In the genomic region with DNA sequence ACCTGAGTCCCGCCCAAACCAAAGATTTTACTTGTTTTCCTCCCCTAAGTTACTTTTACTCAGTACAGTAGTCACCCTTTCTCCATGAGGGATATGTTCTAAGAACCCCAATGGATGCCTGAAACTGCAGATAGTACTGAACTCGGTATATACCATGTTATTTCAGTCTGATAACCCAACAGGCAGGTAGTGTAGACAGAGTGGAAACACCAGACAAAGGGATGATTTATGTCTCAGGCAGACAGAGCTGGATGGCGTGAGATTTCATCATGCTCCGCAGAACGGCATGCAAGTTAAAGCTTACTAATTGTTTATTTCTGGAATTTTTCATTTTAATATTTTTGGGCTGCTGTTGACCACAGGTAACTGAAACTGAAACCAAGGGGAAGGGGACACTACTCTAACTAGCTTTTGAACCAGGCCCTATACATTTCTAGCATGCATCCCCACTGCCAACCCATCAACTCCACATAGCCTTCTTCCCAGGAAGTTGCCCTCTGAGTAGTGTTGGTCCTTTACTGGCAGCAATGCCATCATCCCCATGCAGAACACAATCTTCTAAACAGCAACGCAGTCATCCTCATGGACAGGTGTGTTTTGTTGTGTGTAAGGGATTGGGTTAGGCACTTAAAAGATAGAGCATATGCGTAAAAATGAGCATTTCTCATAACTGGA, we compare ENCODE assay signal across 1 cellular context.
TF ChIP-seq lines count a peak whose summit lies in the region.

No MANE protein-coding gene starts in this region.

TF ChIP-seq in K562, 482 proteins besides CTCF, POLR2A, EP300 and RAD21 (continued from another document and continues in another):
- TF ChIP-seq TCF7 (IDR thresholded peaks at IDR 0.05; ENCODE audit: borderline replicate concordance) (no peak), GTF2E2 (tag; IDR thresholded peaks at IDR 0.05) (no peak), ZNF586 (CRISPR knock-in tag; conservative IDR thresholded peaks at IDR 0.05) (no peak), ZNF583 (CRISPR knock-in tag; IDR thresholded peaks at IDR 0.05) (no peak), MTA1 (IDR thresholded peaks at IDR 0.05; ENCODE audit: borderline replicate concordance) (no peak), MED1 (CRISPR knock-in tag; IDR thresholded peaks at IDR 0.05; ENCODE audit: borderline replicate concordance) (no peak), ZNF23 (CRISPR knock-in tag; IDR thresholded peaks at IDR 0.05) (no peak), NRF1 (conservative IDR thresholded peaks at IDR 0.05 in 1 of 2, IDR thresholded peaks at IDR 0.05 in 1 of 2) (no peak), ZNF311 (CRISPR knock-in tag; IDR thresholded peaks at IDR 0.05) (no peak), CHD2 (IDR thresholded peaks at IDR 0.05; ENCODE audit: low read depth, low read length) (no peak), FOXK2 (conservative IDR thresholded peaks at IDR 0.05 in 1 of 2, IDR thresholded peaks at IDR 0.05 in 1 of 2; ENCODE audit: low read depth in 2 of 2) (no peak), TAF7 (tag; IDR thresholded peaks at IDR 0.05) (no peak), ATF7 (IDR thresholded peaks at IDR 0.05) (peak; percentile 47; the same call in 1 of the 2 replicates), SOX6 (IDR thresholded peaks at IDR 0.05) (peak; percentile 75), CC2D1A (IDR thresholded peaks at IDR 0.05) (no peak), SIX5 (IDR thresholded peaks at IDR 0.05; ENCODE audit: borderline replicate concordance in 1 of 2, insufficient read depth in 1 of 2, low read depth in 1 of 2, low read length in 2 of 2) (no peak), RFX5 (IDR thresholded peaks at IDR 0.05; ENCODE audit: low read depth, low read length) (no peak), FUS (optimal IDR thresholded peaks at IDR 0.05; ENCODE audit: low read depth, low read length) (no peak), BHLHE40 (IDR thresholded peaks at IDR 0.05; ENCODE audit: low read length) (no peak), ZNF408 (CRISPR knock-in tag; IDR thresholded peaks at IDR 0.05; ENCODE audit: low read depth) (no peak), LARP7 (IDR thresholded peaks at IDR 0.05) (no peak), DIDO1 (tag; IDR thresholded peaks at IDR 0.05; ENCODE audit: low read depth) (no peak), TCF7L2 (IDR thresholded peaks at IDR 0.05; ENCODE audit: low read depth, low read length) (no peak), PHTF2 (CRISPR knock-in tag; IDR thresholded peaks at IDR 0.05) (no peak)
- TF ChIP-seq, protein P1, sequence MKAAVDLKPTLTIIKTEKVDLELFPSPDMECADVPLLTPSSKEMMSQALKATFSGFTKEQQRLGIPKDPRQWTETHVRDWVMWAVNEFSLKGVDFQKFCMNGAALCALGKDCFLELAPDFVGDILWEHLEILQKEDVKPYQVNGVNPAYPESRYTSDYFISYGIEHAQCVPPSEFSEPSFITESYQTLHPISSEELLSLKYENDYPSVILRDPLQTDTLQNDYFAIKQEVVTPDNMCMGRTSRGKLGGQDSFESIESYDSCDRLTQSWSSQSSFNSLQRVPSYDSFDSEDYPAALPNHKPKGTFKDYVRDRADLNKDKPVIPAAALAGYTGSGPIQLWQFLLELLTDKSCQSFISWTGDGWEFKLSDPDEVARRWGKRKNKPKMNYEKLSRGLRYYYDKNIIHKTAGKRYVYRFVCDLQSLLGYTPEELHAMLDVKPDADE (conservative IDR thresholded peaks at IDR 0.05; ENCODE audit: control insufficient read depth, low read depth, low read length), result no peak
- TF ChIP-seq, protein P2, sequence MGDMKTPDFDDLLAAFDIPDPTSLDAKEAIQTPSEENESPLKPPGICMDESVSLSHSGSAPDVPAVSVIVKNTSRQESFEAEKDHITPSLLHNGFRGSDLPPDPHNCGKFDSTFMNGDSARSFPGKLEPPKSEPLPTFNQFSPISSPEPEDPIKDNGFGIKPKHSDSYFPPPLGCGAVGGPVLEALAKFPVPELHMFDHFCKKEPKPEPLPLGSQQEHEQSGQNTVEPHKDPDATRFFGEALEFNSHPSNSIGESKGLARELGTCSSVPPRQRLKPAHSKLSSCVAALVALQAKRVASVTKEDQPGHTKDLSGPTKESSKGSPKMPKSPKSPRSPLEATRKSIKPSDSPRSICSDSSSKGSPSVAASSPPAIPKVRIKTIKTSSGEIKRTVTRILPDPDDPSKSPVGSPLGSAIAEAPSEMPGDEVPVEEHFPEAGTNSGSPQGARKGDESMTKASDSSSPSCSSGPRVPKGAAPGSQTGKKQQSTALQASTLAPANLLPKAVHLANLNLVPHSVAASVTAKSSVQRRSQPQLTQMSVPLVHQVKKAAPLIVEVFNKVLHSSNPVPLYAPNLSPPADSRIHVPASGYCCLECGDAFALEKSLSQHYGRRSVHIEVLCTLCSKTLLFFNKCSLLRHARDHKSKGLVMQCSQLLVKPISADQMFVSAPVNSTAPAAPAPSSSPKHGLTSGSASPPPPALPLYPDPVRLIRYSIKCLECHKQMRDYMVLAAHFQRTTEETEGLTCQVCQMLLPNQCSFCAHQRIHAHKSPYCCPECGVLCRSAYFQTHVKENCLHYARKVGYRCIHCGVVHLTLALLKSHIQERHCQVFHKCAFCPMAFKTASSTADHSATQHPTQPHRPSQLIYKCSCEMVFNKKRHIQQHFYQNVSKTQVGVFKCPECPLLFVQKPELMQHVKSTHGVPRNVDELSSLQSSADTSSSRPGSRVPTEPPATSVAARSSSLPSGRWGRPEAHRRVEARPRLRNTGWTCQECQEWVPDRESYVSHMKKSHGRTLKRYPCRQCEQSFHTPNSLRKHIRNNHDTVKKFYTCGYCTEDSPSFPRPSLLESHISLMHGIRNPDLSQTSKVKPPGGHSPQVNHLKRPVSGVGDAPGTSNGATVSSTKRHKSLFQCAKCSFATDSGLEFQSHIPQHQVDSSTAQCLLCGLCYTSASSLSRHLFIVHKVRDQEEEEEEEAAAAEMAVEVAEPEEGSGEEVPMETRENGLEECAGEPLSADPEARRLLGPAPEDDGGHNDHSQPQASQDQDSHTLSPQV (IDR thresholded peaks at IDR 0.05), result peak; percentile 17; the same call in 1 of the 2 replicates
- TF ChIP-seq, protein P3, sequence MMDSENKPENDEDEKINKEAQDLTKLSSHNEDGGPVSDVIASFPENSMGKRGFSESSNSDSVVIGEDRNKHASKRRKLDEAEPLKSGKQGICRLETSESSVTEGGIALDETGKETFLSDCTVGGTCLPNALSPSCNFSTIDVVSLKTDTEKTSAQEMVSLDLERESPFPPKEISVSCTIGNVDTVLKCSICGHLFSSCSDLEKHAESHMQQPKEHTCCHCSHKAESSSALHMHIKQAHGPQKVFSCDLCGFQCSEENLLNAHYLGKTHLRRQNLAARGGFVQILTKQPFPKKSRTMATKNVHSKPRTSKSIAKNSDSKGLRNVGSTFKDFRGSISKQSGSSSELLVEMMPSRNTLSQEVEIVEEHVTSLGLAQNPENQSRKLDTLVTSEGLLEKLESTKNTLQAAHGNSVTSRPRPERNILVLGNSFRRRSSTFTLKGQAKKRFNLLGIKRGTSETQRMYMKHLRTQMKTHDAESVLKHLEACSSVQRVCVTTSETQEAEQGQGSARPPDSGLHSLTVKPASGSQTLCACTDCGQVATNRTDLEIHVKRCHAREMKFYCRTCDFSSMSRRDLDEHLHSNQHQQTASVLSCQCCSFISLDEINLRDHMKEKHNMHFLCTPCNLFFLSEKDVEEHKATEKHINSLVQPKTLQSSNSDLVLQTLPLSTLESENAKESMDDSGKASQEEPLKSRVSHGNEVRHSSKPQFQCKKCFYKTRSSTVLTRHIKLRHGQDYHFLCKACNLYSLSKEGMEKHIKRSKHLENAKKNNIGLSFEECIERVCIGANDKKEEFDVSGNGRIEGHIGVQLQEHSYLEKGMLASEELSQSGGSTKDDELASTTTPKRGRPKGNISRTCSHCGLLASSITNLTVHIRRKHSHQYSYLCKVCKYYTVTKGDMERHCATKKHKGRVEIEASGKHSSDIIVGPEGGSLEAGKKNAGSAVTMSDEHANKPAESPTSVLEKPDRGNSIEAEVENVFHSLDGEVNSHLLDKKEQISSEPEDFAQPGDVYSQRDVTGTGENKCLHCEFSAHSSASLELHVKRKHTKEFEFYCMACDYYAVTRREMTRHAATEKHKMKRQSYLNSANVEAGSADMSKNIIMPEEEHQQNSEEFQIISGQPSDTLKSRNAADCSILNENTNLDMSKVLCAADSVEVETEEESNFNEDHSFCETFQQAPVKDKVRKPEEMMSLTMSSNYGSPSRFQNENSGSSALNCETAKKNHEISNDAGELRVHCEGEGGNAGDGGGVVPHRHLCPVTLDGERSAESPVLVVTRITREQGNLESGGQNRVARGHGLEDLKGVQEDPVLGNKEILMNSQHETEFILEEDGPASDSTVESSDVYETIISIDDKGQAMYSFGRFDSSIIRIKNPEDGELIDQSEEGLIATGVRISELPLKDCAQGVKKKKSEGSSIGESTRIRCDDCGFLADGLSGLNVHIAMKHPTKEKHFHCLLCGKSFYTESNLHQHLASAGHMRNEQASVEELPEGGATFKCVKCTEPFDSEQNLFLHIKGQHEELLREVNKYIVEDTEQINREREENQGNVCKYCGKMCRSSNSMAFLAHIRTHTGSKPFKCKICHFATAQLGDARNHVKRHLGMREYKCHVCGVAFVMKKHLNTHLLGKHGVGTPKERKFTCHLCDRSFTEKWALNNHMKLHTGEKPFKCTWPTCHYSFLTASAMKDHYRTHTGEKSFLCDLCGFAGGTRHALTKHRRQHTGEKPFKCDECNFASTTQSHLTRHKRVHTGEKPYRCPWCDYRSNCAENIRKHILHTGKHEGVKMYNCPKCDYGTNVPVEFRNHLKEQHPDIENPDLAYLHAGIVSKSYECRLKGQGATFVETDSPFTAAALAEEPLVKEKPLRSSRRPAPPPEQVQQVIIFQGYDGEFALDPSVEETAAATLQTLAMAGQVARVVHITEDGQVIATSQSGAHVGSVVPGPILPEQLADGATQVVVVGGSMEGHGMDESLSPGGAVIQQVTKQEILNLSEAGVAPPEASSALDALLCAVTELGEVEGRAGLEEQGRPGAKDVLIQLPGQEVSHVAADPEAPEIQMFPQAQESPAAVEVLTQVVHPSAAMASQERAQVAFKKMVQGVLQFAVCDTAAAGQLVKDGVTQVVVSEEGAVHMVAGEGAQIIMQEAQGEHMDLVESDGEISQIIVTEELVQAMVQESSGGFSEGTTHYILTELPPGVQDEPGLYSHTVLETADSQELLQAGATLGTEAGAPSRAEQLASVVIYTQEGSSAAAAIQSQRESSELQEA (IDR thresholded peaks at IDR 0.05; ENCODE audit: low read depth), result no peak
- TF ChIP-seq, protein P4, sequence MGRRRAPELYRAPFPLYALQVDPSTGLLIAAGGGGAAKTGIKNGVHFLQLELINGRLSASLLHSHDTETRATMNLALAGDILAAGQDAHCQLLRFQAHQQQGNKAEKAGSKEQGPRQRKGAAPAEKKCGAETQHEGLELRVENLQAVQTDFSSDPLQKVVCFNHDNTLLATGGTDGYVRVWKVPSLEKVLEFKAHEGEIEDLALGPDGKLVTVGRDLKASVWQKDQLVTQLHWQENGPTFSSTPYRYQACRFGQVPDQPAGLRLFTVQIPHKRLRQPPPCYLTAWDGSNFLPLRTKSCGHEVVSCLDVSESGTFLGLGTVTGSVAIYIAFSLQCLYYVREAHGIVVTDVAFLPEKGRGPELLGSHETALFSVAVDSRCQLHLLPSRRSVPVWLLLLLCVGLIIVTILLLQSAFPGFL (CRISPR knock-in tag; IDR thresholded peaks at IDR 0.05), result no peak
- TF ChIP-seq, protein P5, sequence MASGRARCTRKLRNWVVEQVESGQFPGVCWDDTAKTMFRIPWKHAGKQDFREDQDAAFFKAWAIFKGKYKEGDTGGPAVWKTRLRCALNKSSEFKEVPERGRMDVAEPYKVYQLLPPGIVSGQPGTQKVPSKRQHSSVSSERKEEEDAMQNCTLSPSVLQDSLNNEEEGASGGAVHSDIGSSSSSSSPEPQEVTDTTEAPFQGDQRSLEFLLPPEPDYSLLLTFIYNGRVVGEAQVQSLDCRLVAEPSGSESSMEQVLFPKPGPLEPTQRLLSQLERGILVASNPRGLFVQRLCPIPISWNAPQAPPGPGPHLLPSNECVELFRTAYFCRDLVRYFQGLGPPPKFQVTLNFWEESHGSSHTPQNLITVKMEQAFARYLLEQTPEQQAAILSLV (tag; IDR thresholded peaks at IDR 0.05), result no peak
- TF ChIP-seq, protein P6, sequence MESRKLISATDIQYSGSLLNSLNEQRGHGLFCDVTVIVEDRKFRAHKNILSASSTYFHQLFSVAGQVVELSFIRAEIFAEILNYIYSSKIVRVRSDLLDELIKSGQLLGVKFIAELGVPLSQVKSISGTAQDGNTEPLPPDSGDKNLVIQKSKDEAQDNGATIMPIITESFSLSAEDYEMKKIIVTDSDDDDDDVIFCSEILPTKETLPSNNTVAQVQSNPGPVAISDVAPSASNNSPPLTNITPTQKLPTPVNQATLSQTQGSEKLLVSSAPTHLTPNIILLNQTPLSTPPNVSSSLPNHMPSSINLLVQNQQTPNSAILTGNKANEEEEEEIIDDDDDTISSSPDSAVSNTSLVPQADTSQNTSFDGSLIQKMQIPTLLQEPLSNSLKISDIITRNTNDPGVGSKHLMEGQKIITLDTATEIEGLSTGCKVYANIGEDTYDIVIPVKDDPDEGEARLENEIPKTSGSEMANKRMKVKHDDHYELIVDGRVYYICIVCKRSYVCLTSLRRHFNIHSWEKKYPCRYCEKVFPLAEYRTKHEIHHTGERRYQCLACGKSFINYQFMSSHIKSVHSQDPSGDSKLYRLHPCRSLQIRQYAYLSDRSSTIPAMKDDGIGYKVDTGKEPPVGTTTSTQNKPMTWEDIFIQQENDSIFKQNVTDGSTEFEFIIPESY (CRISPR knock-in tag; IDR thresholded peaks at IDR 0.05), result no peak
- TF ChIP-seq, protein P7, sequence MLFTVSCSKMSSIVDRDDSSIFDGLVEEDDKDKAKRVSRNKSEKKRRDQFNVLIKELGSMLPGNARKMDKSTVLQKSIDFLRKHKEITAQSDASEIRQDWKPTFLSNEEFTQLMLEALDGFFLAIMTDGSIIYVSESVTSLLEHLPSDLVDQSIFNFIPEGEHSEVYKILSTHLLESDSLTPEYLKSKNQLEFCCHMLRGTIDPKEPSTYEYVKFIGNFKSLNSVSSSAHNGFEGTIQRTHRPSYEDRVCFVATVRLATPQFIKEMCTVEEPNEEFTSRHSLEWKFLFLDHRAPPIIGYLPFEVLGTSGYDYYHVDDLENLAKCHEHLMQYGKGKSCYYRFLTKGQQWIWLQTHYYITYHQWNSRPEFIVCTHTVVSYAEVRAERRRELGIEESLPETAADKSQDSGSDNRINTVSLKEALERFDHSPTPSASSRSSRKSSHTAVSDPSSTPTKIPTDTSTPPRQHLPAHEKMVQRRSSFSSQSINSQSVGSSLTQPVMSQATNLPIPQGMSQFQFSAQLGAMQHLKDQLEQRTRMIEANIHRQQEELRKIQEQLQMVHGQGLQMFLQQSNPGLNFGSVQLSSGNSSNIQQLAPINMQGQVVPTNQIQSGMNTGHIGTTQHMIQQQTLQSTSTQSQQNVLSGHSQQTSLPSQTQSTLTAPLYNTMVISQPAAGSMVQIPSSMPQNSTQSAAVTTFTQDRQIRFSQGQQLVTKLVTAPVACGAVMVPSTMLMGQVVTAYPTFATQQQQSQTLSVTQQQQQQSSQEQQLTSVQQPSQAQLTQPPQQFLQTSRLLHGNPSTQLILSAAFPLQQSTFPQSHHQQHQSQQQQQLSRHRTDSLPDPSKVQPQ (CRISPR knock-in tag; IDR thresholded peaks at IDR 0.05; ENCODE audit: borderline replicate concordance), result no peak
